8 cellular contexts compared by ENCODE assay signal in the genomic region with DNA sequence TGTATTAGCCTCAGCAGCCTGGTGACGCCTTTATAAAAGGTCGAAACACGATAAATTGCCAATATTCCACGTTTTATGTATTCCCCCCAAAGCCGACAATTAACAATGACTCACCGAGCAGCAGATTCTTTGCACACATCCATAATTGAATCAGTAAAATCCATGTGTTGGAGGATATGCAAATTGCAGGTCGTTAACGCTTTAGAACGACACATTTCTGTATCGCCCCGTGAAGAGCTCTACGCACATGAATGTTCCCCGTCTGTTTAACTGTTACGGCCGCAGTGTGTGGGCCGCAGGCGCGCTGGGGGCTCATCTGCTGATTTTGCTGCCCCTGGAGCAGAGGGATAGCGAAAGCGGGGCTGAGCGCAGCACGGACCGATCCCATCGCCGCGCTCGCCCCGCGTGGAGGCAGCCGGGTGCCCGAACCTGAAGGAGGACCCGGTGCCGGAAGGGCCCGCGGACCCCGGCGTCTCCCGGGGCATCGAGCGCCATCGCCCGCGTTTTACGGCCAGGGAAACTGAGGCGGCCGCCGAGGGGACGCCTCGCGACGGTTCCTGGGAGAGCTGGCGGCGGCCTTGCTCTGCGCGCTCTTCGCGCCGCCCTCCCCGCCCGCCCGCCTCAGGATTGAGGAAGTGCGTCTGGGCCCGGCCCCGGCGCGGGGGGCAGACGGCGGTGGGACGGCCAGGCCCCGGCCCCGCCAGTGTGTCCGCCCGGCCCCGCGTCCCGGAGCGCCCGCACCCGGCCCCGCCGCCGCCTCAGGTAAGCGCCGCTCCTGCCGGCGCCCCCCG. TPM values are rescaled to one million over a fixed set of nuclear protein-coding genes. Genes with fewer than 3 reads are reported as not detected.
DNase-seq lines count a peak whose midpoint lies in the region; ATAC-seq and TF ChIP-seq lines count a peak whose summit lies in the region.

A gene with protein sequence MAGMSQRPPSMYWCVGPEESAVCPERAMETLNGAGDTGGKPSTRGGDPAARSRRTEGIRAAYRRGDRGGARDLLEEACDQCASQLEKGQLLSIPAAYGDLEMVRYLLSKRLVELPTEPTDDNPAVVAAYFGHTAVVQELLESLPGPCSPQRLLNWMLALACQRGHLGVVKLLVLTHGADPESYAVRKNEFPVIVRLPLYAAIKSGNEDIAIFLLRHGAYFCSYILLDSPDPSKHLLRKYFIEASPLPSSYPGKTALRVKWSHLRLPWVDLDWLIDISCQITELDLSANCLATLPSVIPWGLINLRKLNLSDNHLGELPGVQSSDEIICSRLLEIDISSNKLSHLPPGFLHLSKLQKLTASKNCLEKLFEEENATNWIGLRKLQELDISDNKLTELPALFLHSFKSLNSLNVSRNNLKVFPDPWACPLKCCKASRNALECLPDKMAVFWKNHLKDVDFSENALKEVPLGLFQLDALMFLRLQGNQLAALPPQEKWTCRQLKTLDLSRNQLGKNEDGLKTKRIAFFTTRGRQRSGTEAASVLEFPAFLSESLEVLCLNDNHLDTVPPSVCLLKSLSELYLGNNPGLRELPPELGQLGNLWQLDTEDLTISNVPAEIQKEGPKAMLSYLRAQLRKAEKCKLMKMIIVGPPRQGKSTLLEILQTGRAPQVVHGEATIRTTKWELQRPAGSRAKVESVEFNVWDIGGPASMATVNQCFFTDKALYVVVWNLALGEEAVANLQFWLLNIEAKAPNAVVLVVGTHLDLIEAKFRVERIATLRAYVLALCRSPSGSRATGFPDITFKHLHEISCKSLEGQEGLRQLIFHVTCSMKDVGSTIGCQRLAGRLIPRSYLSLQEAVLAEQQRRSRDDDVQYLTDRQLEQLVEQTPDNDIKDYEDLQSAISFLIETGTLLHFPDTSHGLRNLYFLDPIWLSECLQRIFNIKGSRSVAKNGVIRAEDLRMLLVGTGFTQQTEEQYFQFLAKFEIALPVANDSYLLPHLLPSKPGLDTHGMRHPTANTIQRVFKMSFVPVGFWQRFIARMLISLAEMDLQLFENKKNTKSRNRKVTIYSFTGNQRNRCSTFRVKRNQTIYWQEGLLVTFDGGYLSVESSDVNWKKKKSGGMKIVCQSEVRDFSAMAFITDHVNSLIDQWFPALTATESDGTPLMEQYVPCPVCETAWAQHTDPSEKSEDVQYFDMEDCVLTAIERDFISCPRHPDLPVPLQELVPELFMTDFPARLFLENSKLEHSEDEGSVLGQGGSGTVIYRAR (N-terminal part only) (plus strand): TSS at position 668 of the 791 bp plus-strand sequence. CDS start 5,276 bp downstream, outside the sequence.

- intact Hi-C loops in Panc1 (cut with micrococcal nuclease; ENCODE audit: unreplicated experiment), result loop anchor here (1.0 to 10.0 kb wide), 2 partner anchors 88 to 336 kb away; a partner anchor contains a TSS
- intact Hi-C loops in left lung (cut with DNase I), result loop anchor here in 1 of 2 donors (5.0 kb wide), 1 partner anchor 88 kb away; no protein-coding TSS in a partner anchor

- H3K9me3 ChIP-seq in Panc1 (ENCODE audit: control insufficient read depth, insufficient read depth, low read depth, low read length), result peaks cover 10% of the 10 kb centered on the region
- no peaks in the 10 kb centered on the region for H3K9me3 ChIP-seq in left lung

- TF ChIP-seq CTCF in Panc1 (IDR thresholded peaks at IDR 0.05), result peak; percentile 65; the same call in 1 of the 2 replicates
- no peak for TF ChIP-seq CTCF in chondrocyte (IDR thresholded peaks at IDR 0.05)
- TF ChIP-seq CTCF in left lung (IDR thresholded peaks at IDR 0.05), result no peak
- TF ChIP-seq CTCF in subcutaneous adipose tissue (IDR thresholded peaks at IDR 0.05; ENCODE audit: low read depth), result no peak

- H3K4me3 ChIP-seq in Panc1 (ENCODE audit: low read depth in 2 of 2, low read length in 2 of 2), result peak within 1 kb of the TSS; percentile 69 to 77
- peak within 1 kb of the TSS; percentile 57 to 67 for H3K4me3 ChIP-seq in left lung

- H3K9me3 Mint-ChIP-seq in chondrocyte (ENCODE audit: low read depth), result no peaks in the 10 kb centered on the region

- CTCF ChIA-PET in Panc1 (lab: Charles Lee), result interaction anchor here (0.8 to 5.5 kb wide), 2 partner anchors 80 to 89 kb away, joined by 3 to 48 read pairs; no protein-coding TSS in a partner anchor

- POLR2A ChIA-PET in Panc1 (lab: Charles Lee), result interaction anchor here (0.7 to 1.2 kb wide), 4 partner anchors 11 to 88 kb away, joined by 3 to 4 read pairs (median 3); no protein-coding TSS in a partner anchor

- peak; percentile 52 to 73 (median 59) for DNase-seq in NCI-H1417 (lab: John Stamatoyannopoulos, UW)
- no peak for DNase-seq in NCI-H1417 treated with DMSO at 0.1 percent for 48 hours (lab: John Stamatoyannopoulos, UW)
- DNase-seq in Panc1 (ENCODE audit: low read depth, low spot score), result no peak
- DNase-seq in chondrocyte (ENCODE audit: low spot score), result no peak
- DNase-seq in left lung, result peak; percentile 46 to 94
- DNase-seq in HuH-7.5 (ENCODE audit: low spot score), result no peak

- H3K27me3 Mint-ChIP-seq in chondrocyte (ENCODE audit: low read depth), result no peaks in the 10 kb centered on the region

- BruUV-seq in Panc1 (replicated peaks; lab: Mats Ljungman, UMichigan), result no TSS peak

- H3K27me3 ChIP-seq in Panc1 (ENCODE audit: control insufficient read depth, insufficient read depth, low read length), result no peaks in the 10 kb centered on the region
- H3K27me3 ChIP-seq in left lung, result peaks cover 0 to 23% of the 10 kb centered on the region in 2 donors

- no peak within 1 kb of the TSS for H3K27ac Mint-ChIP-seq in chondrocyte (ENCODE audit: unreplicated experiment)

- H3K4me3 Mint-ChIP-seq in chondrocyte (ENCODE audit: unreplicated experiment), result peak within 1 kb of the TSS; percentile 77

- H3K4me1 ChIP-seq in Panc1 (ENCODE audit: control insufficient read depth, insufficient read depth, low read length) (peaks cover 43% of the 10 kb centered on the region), left lung (peaks cover 0 to 54% of the 10 kb centered on the region in 2 donors)

- H3K36me3 ChIP-seq in Panc1 (ENCODE audit: control insufficient read depth, insufficient read depth, low read length) (peaks cover 18% of the 10 kb centered on the region), left lung (no peaks in the 10 kb centered on the region)

- peak; percentile 25 for ATAC-seq in HG02678 (IDR thresholded peaks at IDR 0.05; ENCODE audit: unreplicated experiment)
- peak; percentile 65 for ATAC-seq in Panc1
- ATAC-seq in left lung, result peak; percentile 59

- H3K36me3 Mint-ChIP-seq in chondrocyte (ENCODE audit: low read depth), result peaks cover 4% of the 10 kb centered on the region

- H3K4me1 Mint-ChIP-seq in chondrocyte (ENCODE audit: low read depth), result peaks cover 10% of the 10 kb centered on the region

- in situ Hi-C loops in Panc1 (cut with HindIII; ENCODE audit: low pct_unique_long_range_greater_than_20kb, low sequenced_read_pairs), result no loop called here

- peak within 1 kb of the TSS; percentile 99 for H3K27ac ChIP-seq in Panc1 (ENCODE audit: low read length)
- H3K27ac ChIP-seq in left lung, result peak within 1 kb of the TSS; percentile 59 to 62

RNA-seq across cellular contexts. Expression of the gene that starts here (rescaled TPM):
- total RNA-seq in Panc1 (2021; ENCODE audit: unreplicated experiment) (88.0 TPM), chondrocyte (6.0 to 11.3 TPM (median 10.1 TPM) in 3 replicates), left lung (10 to 100 TPM; 23.1 to 24.2 TPM), subcutaneous adipose tissue (10 to 100 TPM in 3 of 4 donors, 1 to 10 TPM in 1; 9.6 to 21.6 (median 17.3) TPM)
- polyA plus RNA-seq in Panc1 (2012; ENCODE audit: insufficient read length), result 55.0 TPM

Comparison
In these comparisons a context has a peak if more than half of its experiments do, and no peak if none do; other contexts are left out.
1. DNase-seq: peak in NCI-H1417 (3 of 3) and left lung (2 of 2); none in NCI-H1417 treated with DMSO at 0.1 percent for 48 hours (single experiment), Panc1 (single experiment), chondrocyte (single experiment) and HuH-7.5 (single experiment).
2. Peak in every context shown above with its lines, with median percentiles within 50 percentile points of each other: ATAC-seq.